8 cellular contexts compared by ENCODE assay signal in the genomic region with DNA sequence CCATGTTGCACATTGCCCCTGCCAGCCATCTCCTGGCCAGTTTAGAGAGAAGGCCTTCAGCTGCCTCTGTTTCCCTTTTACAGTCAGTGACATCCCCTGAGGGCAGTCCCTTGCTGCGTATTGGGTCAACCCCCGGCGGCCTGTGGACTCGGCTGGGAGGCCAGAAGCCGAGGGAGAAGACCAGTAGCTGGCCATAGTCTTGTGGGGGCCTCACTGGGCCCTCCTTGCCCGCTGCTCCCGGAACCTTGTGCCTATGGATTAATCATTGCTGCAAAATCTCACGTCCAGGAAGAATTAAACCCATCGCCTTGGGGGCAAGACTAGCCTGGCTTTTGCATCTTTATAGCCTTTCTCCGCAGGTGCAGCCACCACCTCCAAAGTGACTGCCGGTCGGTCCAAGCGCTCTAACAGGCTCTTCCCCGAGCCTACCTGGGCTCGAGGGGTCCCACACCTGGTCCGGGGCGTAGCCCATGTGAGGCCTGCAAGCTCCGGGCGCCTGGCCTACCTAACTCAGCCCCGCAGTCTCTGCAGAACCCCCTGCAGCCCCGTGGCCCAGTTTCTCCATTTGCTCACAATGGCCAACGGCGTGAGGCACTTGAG. TPM values are rescaled to one million over a fixed set of nuclear protein-coding genes. Genes with fewer than 3 reads are reported as not detected.
DNase-seq lines count a peak whose midpoint lies in the region; ATAC-seq and TF ChIP-seq lines count a peak whose summit lies in the region.

No MANE protein-coding gene starts in this region.

- in situ Hi-C loops in ACHN (cut with HindIII; ENCODE audit: low pct_ligation_motif_present, low pct_unique_long_range_greater_than_20kb, low sequenced_read_pairs): no loop called here

- ATAC-seq in HCT116 (no peak; the same call in 1 of the 2 replicates), activated B cell treated with CpG ODN at 0.5 μM for 24 hours (ENCODE audit: low read depth) (no peak)
- no peak for ATAC-seq in stimulated activated effector memory CD8-positive, alpha-beta T cell treated with anti-CD3 and anti-CD28 coated beads, Interleukin-12 subunit alpha, Interleukin-12 subunit beta, amount 100 ng/mL, for 72 hours

- no peak for TF ChIP-seq RAD21 in HCT116 (IDR thresholded peaks at IDR 0.05; ENCODE audit: low read depth)

- peaks cover 31% of the 10 kb centered on the region for H3K36me3 Mint-ChIP-seq in activated B cell treated with CpG ODN at 0.5 μM for 24 hours (ENCODE audit: low read depth)
- peaks cover 49% of the 10 kb centered on the region for H3K36me3 Mint-ChIP-seq in stimulated activated effector memory CD8-positive, alpha-beta T cell treated with anti-CD3 and anti-CD28 coated beads, Interleukin-12 subunit alpha, Interleukin-12 subunit beta, amount 100 ng/mL, for 72 hours

- no TSS peak for BruUV-seq in HCT116 (replicated peaks; lab: Mats Ljungman, UMichigan)

- H3K27me3 ChIP-seq in HCT116 (ENCODE audit: insufficient read depth, low read length) (no peaks in the 10 kb centered on the region), iPS-15b (ENCODE audit: control insufficient read depth, insufficient read depth, low read length) (no peaks in the 10 kb centered on the region)

- H3K79me2 ChIP-seq in HCT116 (ENCODE audit: insufficient read depth, low read length): no peaks in the 10 kb centered on the region

- TF ChIP-seq CTCF in HCT116 (IDR thresholded peaks at IDR 0.05 in 2 of 3, conservative IDR thresholded peaks at IDR 0.05 in 1 of 3; ENCODE audit: borderline replicate concordance in 1 of 3, insufficient read depth in 1 of 3, low read depth in 2 of 3, low read length in 2 of 3) (no peak), activated B cell treated with CpG ODN at 0.5 μM for 24 hours (IDR thresholded peaks at IDR 0.05) (no peak)

- H3K9me2 ChIP-seq in HCT116 (ENCODE audit: insufficient read depth): no peaks in the 10 kb centered on the region

- H3K9me3 Mint-ChIP-seq in activated B cell treated with CpG ODN at 0.5 μM for 24 hours: no peaks in the 10 kb centered on the region
- no peaks in the 10 kb centered on the region for H3K9me3 Mint-ChIP-seq in stimulated activated effector memory CD8-positive, alpha-beta T cell treated with anti-CD3 and anti-CD28 coated beads, Interleukin-12 subunit alpha, Interleukin-12 subunit beta, amount 100 ng/mL, for 72 hours

- peak overlapping the region; percentile 92 for H3K27ac Mint-ChIP-seq in activated B cell treated with CpG ODN at 0.5 μM for 24 hours
- peak overlapping the region; percentile 92 for H3K27ac Mint-ChIP-seq in stimulated activated effector memory CD8-positive, alpha-beta T cell treated with anti-CD3 and anti-CD28 coated beads, Interleukin-12 subunit alpha, Interleukin-12 subunit beta, amount 100 ng/mL, for 72 hours

- H3K4me1 Mint-ChIP-seq in activated B cell treated with CpG ODN at 0.5 μM for 24 hours: peaks cover 23% of the 10 kb centered on the region
- peaks cover 44% of the 10 kb centered on the region for H3K4me1 Mint-ChIP-seq in stimulated activated effector memory CD8-positive, alpha-beta T cell treated with anti-CD3 and anti-CD28 coated beads, Interleukin-12 subunit alpha, Interleukin-12 subunit beta, amount 100 ng/mL, for 72 hours

- no peak overlapping the region for H2AFZ ChIP-seq in HCT116 (ENCODE audit: low read depth, low read length, poor library complexity, severe bottlenecking)

- intact Hi-C loops in HCT116 (cut with micrococcal nuclease) (no loop called here), activated B cell treated with CpG ODN at 0.5 μM for 24 hours (cut with micrococcal nuclease) (loop anchor here (2.0 to 5.0 kb wide), 4 partner anchors 24 to 360 kb away; partner anchors contain the start of genes DLL4, INO80 and KNL1)

- H3K4me3 ChIP-seq in HCT116 (replicated peaks in 1 of 2; ENCODE audit: low read depth in 1 of 2, low read length in 2 of 2): peak overlapping the region; percentile 68 to 73
- peak overlapping the region; percentile 82 for H3K4me3 ChIP-seq in iPS-15b (ENCODE audit: low read depth, low read length)

- H3K9me3 ChIP-seq in HCT116 (ENCODE audit: control insufficient read depth in 1 of 2, insufficient read depth in 1 of 2, low read depth in 1 of 2, low read length in 2 of 2) (no peaks in the 10 kb centered on the region), iPS-15b (ENCODE audit: control insufficient read depth, insufficient read depth, low read length) (no peaks in the 10 kb centered on the region)

- peaks cover 9 to 23% of the 10 kb centered on the region in 2 experiments; a peak in 2 of 4 replicates for H3K4me1 ChIP-seq in HCT116 (ENCODE audit: control insufficient read depth in 1 of 2, insufficient read depth in 2 of 2, low read length in 2 of 2)
- H3K4me1 ChIP-seq in iPS-15b (ENCODE audit: control insufficient read depth, insufficient read depth, low read length): peaks cover 9% of the 10 kb centered on the region

- H3K4me2 ChIP-seq in HCT116 (ENCODE audit: low read length): peak overlapping the region; percentile 95

- CTCF ChIA-PET in HCT116 (lab: Charles Lee) (interaction anchor here (0.7 to 2.8 kb wide), 6 partner anchors 10 to 70 kb away, joined by 4 to 24 read pairs (median 5); no protein-coding TSS in a partner anchor), activated B cell treated with CpG ODN at 0.5 μM for 24 hours (lab: Charles Lee) (interaction anchor here (1.0 to 2.5 kb wide), 5 partner anchors 11 to 47 kb away, joined by 3 to 20 read pairs (median 4); no protein-coding TSS in a partner anchor), HEK293T (lab: Yijun Ruan, JAX) (interaction anchor here (1.3 to 1.8 kb wide), 3 partner anchors 10 to 22 kb away, joined by 5 to 7 read pairs (median 5); no protein-coding TSS in a partner anchor)

- H3K4me3 Mint-ChIP-seq in activated B cell treated with CpG ODN at 0.5 μM for 24 hours: peak overlapping the region; percentile 93
- H3K4me3 Mint-ChIP-seq in stimulated activated effector memory CD8-positive, alpha-beta T cell treated with anti-CD3 and anti-CD28 coated beads, Interleukin-12 subunit alpha, Interleukin-12 subunit beta, amount 100 ng/mL, for 72 hours: peak overlapping the region; percentile 85

- POLR2A ChIA-PET in HCT116 (lab: Charles Lee): interaction anchor here (0.7 to 3.9 kb wide), 13 partner anchors 10 to 279 kb away, joined by 3 to 48 read pairs (median 5); partner anchors contain the start of gene DLL4
- POLR2A ChIA-PET in activated B cell treated with CpG ODN at 0.5 μM for 24 hours (lab: Charles Lee): interaction anchor here (0.6 to 3.7 kb wide), 18 partner anchors 10 to 1538 kb away, joined by 3 to 78 read pairs (median 5); partner anchors contain the start of genes CHP1, DLL4, EXD1 and INO80
- POLR2A ChIA-PET in HEK293T (lab: Yijun Ruan, JAX): interaction anchor here (1.0 to 9.1 kb wide), 24 partner anchors 10 to 381 kb away, joined by 3 to 146 read pairs (median 8); partner anchors contain the start of genes CHP1, DLL4, INO80 and NUSAP1

- RAD21 ChIA-PET in HCT116 (lab: Charles Lee; ENCODE audit: low non-redundant PET in 1 of 2, low total read pairs in 2 of 2, uncharacterized antibody in 2 of 2, unreplicated experiment in 2 of 2): no interaction called here

- TF ChIP-seq POLR2A in HCT116 (IDR thresholded peaks at IDR 0.05; ENCODE audit: borderline replicate concordance, extremely low read depth, insufficient read depth, insufficient read length): no peak

- H3K9ac ChIP-seq in HCT116 (ENCODE audit: low read length): peak overlapping the region; percentile 63
- H3K9ac ChIP-seq in iPS-15b (ENCODE audit: low read depth, low read length): peak overlapping the region; percentile 98

- no peak for DNase-seq in HCT116 (ENCODE audit: low read depth, low spot score)
- DNase-seq in activated B cell treated with CpG ODN at 0.5 μM for 24 hours: no peak
- peak in 1 of 2 donors; percentile 69 for DNase-seq in stimulated activated effector memory CD8-positive, alpha-beta T cell treated with anti-CD3 and anti-CD28 coated beads, Interleukin-12 subunit alpha, Interleukin-12 subunit beta, amount 100 ng/mL, for 72 hours (ENCODE audit: low spot score in 2 of 2)
- no peak for DNase-seq in hypothalamus (lab: John Stamatoyannopoulos, UW)
- DNase-seq in HEK293T (ENCODE audit: extremely low spot score): no peak
- DNase-seq in ACHN: no peak
- DNase-seq in NK-92 (lab: John Stamatoyannopoulos, UW; ENCODE audit: unreplicated experiment): no peak

- H3K27me3 Mint-ChIP-seq in activated B cell treated with CpG ODN at 0.5 μM for 24 hours: peaks cover 8% of the 10 kb centered on the region

- H3K36me3 ChIP-seq in HCT116 (ENCODE audit: control insufficient read depth in 1 of 2, insufficient read depth in 2 of 2, low read length in 2 of 2) (no peaks in the 10 kb centered on the region), iPS-15b (ENCODE audit: control insufficient read depth, insufficient read depth, low read length) (peaks cover 18% of the 10 kb centered on the region)

- H4K20me1 ChIP-seq in HCT116 (ENCODE audit: insufficient read depth): no peaks in the 10 kb centered on the region

- peak overlapping the region; percentile 74 for H3K27ac ChIP-seq in HCT116 (ENCODE audit: low read depth, low read length)

TF ChIP-seq in HCT116, 20 proteins besides CTCF, POLR2A, EP300 and RAD21:
- no peak for TF ChIP-seq YY1 (IDR thresholded peaks at IDR 0.05; ENCODE audit: extremely low read depth, insufficient replicate concordance, low read depth, low read length)
- peak; percentile 69 for TF ChIP-seq ZFX (IDR thresholded peaks at IDR 0.05)
TF ChIP-seq in HCT116: peak in this region for 1.

TF ChIP-seq in HEK293T, 16 proteins besides CTCF, POLR2A, EP300 and RAD21 (continues in another document):
- TF ChIP-seq TARDBP (IDR thresholded peaks at IDR 0.05) (no peak), ELF4 (IDR thresholded peaks at IDR 0.05) (no peak), FOXA1 (IDR thresholded peaks at IDR 0.05) (no peak), SP1 (IDR thresholded peaks at IDR 0.05) (no peak), PKNOX1 (IDR thresholded peaks at IDR 0.05) (no peak), CTBP1 (IDR thresholded peaks at IDR 0.05; ENCODE audit: borderline replicate concordance) (no peak), NFRKB (IDR thresholded peaks at IDR 0.05) (no peak)

RNA-seq across cellular contexts. Expression of gene CHAC1, which starts 0.9 kb away (rescaled TPM):
- total RNA-seq in HCT116 (2021; ENCODE audit: unreplicated experiment): 58.9 TPM
- 70.2 and 93.5 TPM in 2 replicates for polyA plus RNA-seq in HCT116 (2012)
- total RNA-seq in activated B cell treated with CpG ODN at 0.5 μM for 24 hours: 22.3 and 27.3 TPM in 2 replicates

RNA-seq across cellular contexts. Expression of gene DLL4, which starts 23.3 kb away (rescaled TPM):
- total RNA-seq in HCT116 (2021; ENCODE audit: unreplicated experiment) (1.5 TPM), activated B cell treated with CpG ODN at 0.5 μM for 24 hours (0.05 TPM in 1 of 2 replicates, not detected in the other)
- polyA plus RNA-seq in HCT116 (2012): 1.0 and 1.2 TPM in 2 replicates

RNA-seq across cellular contexts. Expression of gene VPS18, which starts 58.2 kb away (rescaled TPM):
- total RNA-seq in HCT116 (2021; ENCODE audit: unreplicated experiment) (16.9 TPM), activated B cell treated with CpG ODN at 0.5 μM for 24 hours (25.3 and 26.2 TPM in 2 replicates)
- polyA plus RNA-seq in HCT116 (2012): 9.3 and 10.0 TPM in 2 replicates
